Comparison of ENCODE assay signal across 10 cellular contexts in the genomic region with DNA sequence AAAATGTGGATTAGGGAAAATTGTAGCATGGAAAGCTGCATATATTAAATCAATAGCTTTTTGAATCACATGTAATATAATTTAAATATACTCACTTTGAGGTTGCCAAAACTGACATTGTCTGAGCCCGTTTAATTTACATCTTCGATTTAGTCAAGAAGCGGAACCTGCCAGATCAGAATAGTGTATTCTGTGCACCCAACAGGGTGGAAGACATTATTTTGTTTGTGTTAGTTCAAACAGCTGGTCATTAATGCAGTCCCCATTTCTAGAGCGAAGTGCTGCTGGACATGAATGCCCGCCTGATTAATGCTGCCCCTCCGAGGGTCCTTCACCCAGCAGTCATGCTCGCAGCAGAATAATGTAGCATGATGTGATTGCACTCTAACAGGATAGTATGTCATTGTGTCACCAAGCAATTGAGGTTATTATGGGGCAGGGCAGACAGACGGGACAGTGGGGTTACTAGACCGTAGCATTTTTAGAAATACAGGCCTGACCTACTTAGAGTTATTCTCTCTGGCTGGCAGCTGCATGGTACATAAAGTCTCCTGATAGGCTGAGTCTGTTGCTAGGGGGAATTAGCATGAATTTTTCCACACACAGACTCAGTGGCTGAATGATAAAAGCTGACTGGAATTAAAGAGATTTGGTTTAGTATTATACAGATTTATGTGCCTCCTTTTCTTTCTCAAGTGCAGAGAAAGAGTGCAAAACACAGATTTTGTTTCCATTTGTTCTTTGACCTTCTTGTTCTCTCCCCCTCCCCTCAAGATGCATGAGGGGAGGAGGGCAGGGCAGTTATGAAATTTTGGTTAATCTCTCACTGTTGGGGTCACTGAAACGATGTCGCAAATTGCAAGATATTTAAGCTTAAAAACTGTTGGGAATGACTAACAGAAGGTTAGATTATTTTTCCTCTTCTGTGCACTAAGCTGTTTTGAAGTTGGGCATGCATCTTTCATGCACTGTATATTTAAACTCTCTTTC.
DNase-seq lines count a peak whose midpoint lies in the region; ATAC-seq and TF ChIP-seq lines count a peak whose summit lies in the region.
"Had no signal": no experiment of that assay in that cellular context is flagged by ENCODE, and none has a peak within 500 bp of the region (broad histone marks: within the 10 kb centered on the region; RNA-seq: fewer than 3 reads in every experiment).

No MANE protein-coding gene starts in this region.

- no peak overlapping the region; a peak in 2 of 20 replicates for H3K4me3 ChIP-seq in BLaER1 treated with 17β-estradiol and CSF1 and Interleukin-3, amounts not matched to agents 10 nM and 100 nM
- no peak overlapping the region for H3K4me3 ChIP-seq in H7 (ENCODE audit: insufficient read depth, low read depth, low read length)
- H3K4me3 ChIP-seq: ascending aorta, prostate gland had no signal

- H3K9me3 ChIP-seq in BLaER1 treated with 17β-estradiol and CSF1 and Interleukin-3, amounts not matched to agents 10 nM and 100 nM (replicated peaks in 1 of 11) = no peaks in the 10 kb centered on the region
- H3K9me3 ChIP-seq: ascending aorta, prostate gland had no signal

- peaks cover 62 to 97% (median 90%) of the 10 kb centered on the region in 10 experiments for H3K4me1 ChIP-seq in BLaER1 treated with 17β-estradiol and CSF1 and Interleukin-3, amounts not matched to agents 10 nM and 100 nM
- H3K4me1 ChIP-seq: prostate gland had no signal

- no peaks in the 10 kb centered on the region for H3K36me3 Mint-ChIP-seq in mesothelial cell of epicardium
- H3K36me3 Mint-ChIP-seq in immature natural killer cell = no peaks in the 10 kb centered on the region

- H3K4me1 Mint-ChIP-seq in mesothelial cell of epicardium = peaks cover 75% of the 10 kb centered on the region
- H3K4me1 Mint-ChIP-seq in immature natural killer cell = peaks cover 13 to 18% of the 10 kb centered on the region in 2 donors

- peak overlapping the region; percentile 12 to 92 (median 77); a peak in 20 of 22 replicates for H3K4me2 ChIP-seq in BLaER1 treated with 17β-estradiol and CSF1 and Interleukin-3, amounts not matched to agents 10 nM and 100 nM

- no peak for ATAC-seq in HG03139 (IDR thresholded peaks at IDR 0.05; ENCODE audit: unreplicated experiment)

- H3K27ac Mint-ChIP-seq in mesothelial cell of epicardium = peak overlapping the region; percentile 97
- no peak overlapping the region for H3K27ac Mint-ChIP-seq in immature natural killer cell

- H3K4me3 Mint-ChIP-seq in mesothelial cell of epicardium (no peak overlapping the region), immature natural killer cell (no peak overlapping the region)

- no peak for TF ChIP-seq CTCF in mesothelial cell of epicardium (IDR thresholded peaks at IDR 0.05; ENCODE audit: unreplicated experiment)

- DNase-seq in NCI-H1694 treated with DMSO at 0.1 percent for 48 hours (lab: John Stamatoyannopoulos, UW) = peak; percentile 41
- DNase-seq in caudate nucleus (lab: John Stamatoyannopoulos, UW) = peak in 47 of 61 donors; percentile 6 to 80 (median 33)
- no peak for DNase-seq in mesothelial cell of epicardium (ENCODE audit: low spot score in 2 of 2, unreplicated experiment in 2 of 2)
- no peak for DNase-seq in immature natural killer cell
- no peak for DNase-seq in H7
- no peak for DNase-seq in activated CD8-positive, alpha-beta memory T cell treated with anti-CD3 and anti-CD28 coated beads for 24 hours

- H3K9me3 Mint-ChIP-seq in mesothelial cell of epicardium = no peaks in the 10 kb centered on the region
- peaks cover 0 to 2% (median 0%) of the 10 kb centered on the region in 6 donors for H3K9me3 Mint-ChIP-seq in immature natural killer cell

- H4K20me1 ChIP-seq in BLaER1 treated with 17β-estradiol and CSF1 and Interleukin-3, amounts not matched to agents 10 nM and 100 nM = no peaks in the 10 kb centered on the region

- H3K27ac ChIP-seq in BLaER1 treated with 17β-estradiol and CSF1 and Interleukin-3, amounts not matched to agents 10 nM and 100 nM = peak overlapping the region in 10 of 11 experiments; percentile 38 to 99 (median 98); a peak in 19 of 22 replicates
- peak overlapping the region; percentile 94 for H3K27ac ChIP-seq in caudate nucleus (ENCODE audit: low read depth, low read length)
- H3K27ac ChIP-seq: ascending aorta, prostate gland had no signal

- H3K9ac ChIP-seq in BLaER1 treated with 17β-estradiol and CSF1 and Interleukin-3, amounts not matched to agents 10 nM and 100 nM = peak overlapping the region in 9 of 11 experiments; percentile 29 to 79 (median 70); a peak in 17 of 22 replicates

- no peaks in the 10 kb centered on the region for H3K27me3 Mint-ChIP-seq in mesothelial cell of epicardium (ENCODE audit: low read depth)
- peaks cover 4 to 15% (median 8%) of the 10 kb centered on the region in 3 donors for H3K27me3 Mint-ChIP-seq in immature natural killer cell (ENCODE audit: low read depth in 3 of 3)

- H3K36me3 ChIP-seq in BLaER1 treated with 17β-estradiol and CSF1 and Interleukin-3, amounts not matched to agents 10 nM and 100 nM = no peaks in the 10 kb centered on the region; a peak in 1 of 22 replicates
- H3K36me3 ChIP-seq in H7 (replicated peaks; ENCODE audit: control insufficient read depth, insufficient read depth, low read length) = no peaks in the 10 kb centered on the region
- H3K36me3 ChIP-seq: ascending aorta, prostate gland had no signal

- no peaks in the 10 kb centered on the region for H3K27me3 ChIP-seq in BLaER1 treated with 17β-estradiol and CSF1 and Interleukin-3, amounts not matched to agents 10 nM and 100 nM
- no peaks in the 10 kb centered on the region for H3K27me3 ChIP-seq in H7 (ENCODE audit: control insufficient read depth, insufficient read depth, low read length)
- H3K27me3 ChIP-seq: ascending aorta had no signal

Comparison
In these comparisons a context has a peak if more than half of its experiments do, and no peak if none do; other contexts are left out.
1. DNase-seq: peak in NCI-H1694 treated with DMSO at 0.1 percent for 48 hours (single experiment) and caudate nucleus (47 of 61); none in mesothelial cell of epicardium (0 of 2), immature natural killer cell (0 of 3), H7 (single experiment) and activated CD8-positive, alpha-beta memory T cell treated with anti-CD3 and anti-CD28 coated beads for 24 hours (single experiment).